Comparison of ENCODE assay signal across 10 cellular contexts in genomic region chr7:18369011-18369410, GRCh38.
"Had no signal": no experiment of that assay in that cellular context is flagged by ENCODE, and none has a peak within 500 bp of the region (broad histone marks: within the 10 kb centered on the region; RNA-seq: fewer than 3 reads in every experiment).

No MANE protein-coding gene starts in this region.

- H3K4me3 Mint-ChIP-seq: GM23338, H9 had no signal

- H3K4me2 ChIP-seq: GM23338 had no signal

- DNase-seq: GM23248, GOT3, H7, H9, HCEC 1CT, HFFc6 had no signal

- ATAC-seq: GM23338, HCT116 had no signal

- H3K4me3 ChIP-seq: GM23248, GM23338, HAP-1 had no signal

- H2AFZ ChIP-seq: GM23248 had no signal

- H3K27ac Mint-ChIP-seq: GM23338, H9, HFFc6 had no signal

- H3K36me3 ChIP-seq: HAP-1 had no signal

- H3K9me3 ChIP-seq: HAP-1 had no signal

- H3K9me3 Mint-ChIP-seq: GM23338, H9, HFFc6 had no signal

- H3K27ac ChIP-seq: GM23248 had no signal

- FAIRE-seq: H1 had no signal

- H3K9ac ChIP-seq: GM23248 had no signal
